In genomic region chr22:29311468-29312217, GRCh38 we compare ENCODE assay signal across 10 cellular contexts. TPM values are rescaled to one million over a fixed set of nuclear protein-coding genes. Genes with fewer than 3 reads are reported as not detected.
DNase-seq lines count a peak whose midpoint lies in the region; ATAC-seq and TF ChIP-seq lines count a peak whose summit lies in the region.
"Had no signal": no experiment of that assay in that cellular context is flagged by ENCODE, and none has a peak within 500 bp of the region (broad histone marks: within the 10 kb centered on the region; RNA-seq: fewer than 3 reads in every experiment).

No MANE protein-coding gene starts in this region.

- H3K27ac ChIP-seq in C4-2B (peak overlapping the region; percentile 47), Peyer's patch (peak overlapping the region; percentile 32 to 77 (median 64)), gastrocnemius medialis (peak overlapping the region; percentile 59 to 80 (median 66))

- TF ChIP-seq CTCF in C4-2B (conservative IDR thresholded peaks at IDR 0.05) (no peak), Peyer's patch (IDR thresholded peaks at IDR 0.05) (no peak), glutamatergic neuron (IDR thresholded peaks at IDR 0.05; ENCODE audit: partially characterized antibody, unreplicated experiment) (no peak), gastrocnemius medialis (IDR thresholded peaks at IDR 0.05 in 4 of 5, conservative IDR thresholded peaks at IDR 0.05 in 1 of 5) (no peak)

- no peaks in the 10 kb centered on the region for H3K9me3 ChIP-seq in Peyer's patch
- H3K9me3 ChIP-seq in gastrocnemius medialis, result no peaks in the 10 kb centered on the region

- no peak for ATAC-seq in gastrocnemius medialis
- ATAC-seq in GM18502 (IDR thresholded peaks at IDR 0.05; ENCODE audit: poor library complexity, unreplicated experiment), result no peak

- intact Hi-C loops in gastrocnemius medialis (cut with DNase I; ENCODE audit: low total_unique reads), result no loop called here

- TF ChIP-seq POLR2A in Peyer's patch (IDR thresholded peaks at IDR 0.05), result no peak
- no peak for TF ChIP-seq POLR2A in gastrocnemius medialis (IDR thresholded peaks at IDR 0.05)

- H3K27me3 ChIP-seq in Peyer's patch (peaks cover 0 to 19% of the 10 kb centered on the region in 2 donors), gastrocnemius medialis (peaks cover 17 to 28% (median 24%) of the 10 kb centered on the region in 3 donors)

- H3K36me3 ChIP-seq in Peyer's patch, result no peaks in the 10 kb centered on the region
- no peaks in the 10 kb centered on the region for H3K36me3 ChIP-seq in gastrocnemius medialis

- peaks cover 13% of the 10 kb centered on the region for H3K4me1 Mint-ChIP-seq in glutamatergic neuron (ENCODE audit: low read depth, unreplicated experiment)

- H3K4me3 ChIP-seq in Peyer's patch, result peak overlapping the region in 2 of 4 donors; percentile 15 to 27
- peak overlapping the region; percentile 27 to 50 (median 36) for H3K4me3 ChIP-seq in gastrocnemius medialis

- peaks cover 16% of the 10 kb centered on the region for H3K27me3 Mint-ChIP-seq in glutamatergic neuron (ENCODE audit: unreplicated experiment)

- peaks cover 16 to 80% (median 33%) of the 10 kb centered on the region in 4 donors for H3K4me1 ChIP-seq in Peyer's patch
- H3K4me1 ChIP-seq in gastrocnemius medialis, result peaks cover 32 to 61% of the 10 kb centered on the region in 2 donors

- H3K27ac Mint-ChIP-seq in glutamatergic neuron (ENCODE audit: unreplicated experiment), result no peak overlapping the region

- in situ Hi-C loops in gastrocnemius medialis (cut with MboI; ENCODE audit: low sequenced_read_pairs in 4 of 4), result no loop called here

- H3K36me3 Mint-ChIP-seq in glutamatergic neuron (ENCODE audit: unreplicated experiment), result peaks cover 9% of the 10 kb centered on the region

- peaks cover 7% of the 10 kb centered on the region for H3K9me3 Mint-ChIP-seq in glutamatergic neuron (ENCODE audit: unreplicated experiment)

- H3K4me3 Mint-ChIP-seq in glutamatergic neuron (ENCODE audit: unreplicated experiment), result peak overlapping the region; percentile 61

- DNase-seq in Peyer's patch (peak in 2 of 3 donors; percentile 47 to 59), glutamatergic neuron (no peak), gastrocnemius medialis (peak in 1 of 2 donors; percentile 19), NCI-H1092 treated with DMSO at 0.1 percent for 48 hours (lab: John Stamatoyannopoulos, UW) (no peak), glomerular visceral epithelial cell (ENCODE audit: extremely low spot score) (no peak), NCI-H345 treated with DMSO at 0.1 percent for 48 hours (lab: John Stamatoyannopoulos, UW; ENCODE audit: unreplicated experiment) (no peak)
- DNase-seq: DMS79 treated with DMSO at 0.1 percent for 48 hours, NCI-H524 treated with DMSO at 0.1 percent for 48 hours had no signal

RNA-seq across cellular contexts. Expression of gene RASL10A, which starts 3.9 kb away (rescaled TPM):
- total RNA-seq in Peyer's patch, result 1 to 10 TPM in 2 of 4 donors, under 1 TPM in 1, not detected in 1; 0.85 to 9.0 (median 5.6) TPM
- total RNA-seq in glutamatergic neuron (ENCODE audit: unreplicated experiment), result 1.3 TPM
- total RNA-seq in gastrocnemius medialis, result 1 to 10 TPM in 1 of 4 donors, under 1 TPM in 1, not detected in 2; 0.13 to 1.2 TPM

RNA-seq across cellular contexts. Expression of gene GAS2L1, which starts 5.2 kb away (rescaled TPM):
- total RNA-seq in Peyer's patch (10 to 100 TPM; 20.6 to 63.1 (median 35.6) TPM), glutamatergic neuron (ENCODE audit: unreplicated experiment) (10.3 TPM), gastrocnemius medialis (10 to 100 TPM in 1 of 4 donors, 1 to 10 TPM in 3; 4.8 to 23.0 (median 6.6) TPM)

RNA-seq across cellular contexts. Expression of gene EWSR1, which starts 43.6 kb away (rescaled TPM):
- 100 to 1,000 TPM; 186 to 444 (median 276) TPM for total RNA-seq in Peyer's patch
- total RNA-seq in glutamatergic neuron (ENCODE audit: unreplicated experiment), result 355 TPM
- total RNA-seq in gastrocnemius medialis, result 100 to 1,000 TPM; 192 to 269 (median 202) TPM

RNA-seq across cellular contexts. Expression of gene RHBDD3, which starts 43.9 kb away (rescaled TPM):
- total RNA-seq in Peyer's patch, result 10 to 100 TPM; 25.4 to 47.2 (median 36.2) TPM
- 50.4 TPM for total RNA-seq in glutamatergic neuron (ENCODE audit: unreplicated experiment)
- total RNA-seq in gastrocnemius medialis, result 10 to 100 TPM; 19.8 to 38.0 (median 28.6) TPM

Comparison
In these comparisons a context has a peak if more than half of its experiments do, and no peak if none do; other contexts are left out.
1. DNase-seq: peak in Peyer's patch (2 of 3); none in glutamatergic neuron (single experiment), NCI-H1092 treated with DMSO at 0.1 percent for 48 hours (single experiment), glomerular visceral epithelial cell (single experiment) and NCI-H345 treated with DMSO at 0.1 percent for 48 hours (single experiment).
2. Peak in every context shown above with its lines, with median percentiles within 50 percentile points of each other: H3K27ac ChIP-seq.